In the genomic region with DNA sequence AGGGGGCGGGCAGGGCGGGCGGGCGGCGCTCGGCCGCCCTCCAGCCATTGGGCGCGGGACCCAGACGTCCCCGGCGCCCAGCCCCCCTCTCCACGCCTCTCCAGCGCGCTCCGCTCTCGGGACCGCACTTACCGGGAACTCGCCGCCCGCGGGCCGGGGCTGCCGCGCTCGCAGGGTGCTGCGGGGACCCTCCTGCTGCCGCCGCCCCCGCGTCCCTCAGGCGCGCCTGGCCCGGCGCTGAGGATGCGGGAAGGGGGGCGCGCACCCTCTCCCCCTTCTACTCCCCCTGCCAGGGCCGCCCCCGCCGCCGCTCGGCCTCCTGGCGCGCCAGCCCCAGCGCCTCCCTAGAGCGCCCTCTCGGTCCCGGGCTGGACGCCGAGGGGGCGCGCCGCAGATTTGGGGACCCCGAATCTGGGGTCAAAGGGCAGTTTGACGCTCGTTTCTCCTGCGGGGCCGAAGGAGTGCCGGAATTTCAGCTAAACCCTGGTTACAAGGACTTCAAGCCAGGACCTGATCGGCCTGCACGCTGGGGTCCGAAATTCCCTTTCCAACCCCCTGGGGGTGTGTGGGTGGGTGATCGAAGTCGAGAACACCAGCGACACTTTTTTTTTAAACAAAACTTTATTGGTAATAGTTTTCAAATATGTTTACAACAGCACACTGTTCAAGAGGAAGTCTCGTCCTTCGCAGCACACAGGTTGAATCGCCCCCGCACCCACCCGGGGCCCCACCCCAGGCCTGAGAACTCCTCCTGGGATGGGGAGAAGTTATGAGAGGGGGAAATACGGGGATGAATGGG, we compare ENCODE assay signal across 8 cellular contexts. TPM values are rescaled to one million over a fixed set of nuclear protein-coding genes. Genes with fewer than 3 reads are reported as not detected.
DNase-seq lines count a peak whose midpoint lies in the region; ATAC-seq lines count a peak whose summit lies in the region.

No MANE protein-coding gene starts in this region.

- peaks cover 31% of the 10 kb centered on the region for H3K36me3 Mint-ChIP-seq in activated naive CD8-positive, alpha-beta T cell treated with anti-CD3 and anti-CD28 coated beads for 36 hours

- H3K27me3 Mint-ChIP-seq in activated naive CD8-positive, alpha-beta T cell treated with anti-CD3 and anti-CD28 coated beads for 36 hours = no peaks in the 10 kb centered on the region

- peak overlapping the region; percentile 97 for H3K4me3 ChIP-seq in right cardiac atrium (ENCODE audit: low read length)
- peak overlapping the region; percentile 95 for H3K4me3 ChIP-seq in rectal smooth muscle tissue (ENCODE audit: low read length)

- DNase-seq in EH (ENCODE audit: low read depth) (peak; percentile 51), HuH-7 (ENCODE audit: low spot score) (peak; percentile 76), SK-N-DZ (ENCODE audit: low spot score) (peak; percentile 73), right cardiac atrium (peak in 2 of 3 donors; percentile 64 to 81), NCI-H187 treated with DMSO at 0.1 percent for 48 hours (lab: John Stamatoyannopoulos, UW) (no peak)
- DNase-seq in activated naive CD8-positive, alpha-beta T cell treated with anti-CD3 and anti-CD28 coated beads for 36 hours = peak; percentile 81

- peak overlapping the region; percentile 80 for H3K9ac ChIP-seq in rectal smooth muscle tissue (ENCODE audit: low read length)

- WGBS in right cardiac atrium = under 1% methylated on average over 73 of the region's 73 CpGs

- H3K9me3 Mint-ChIP-seq in activated naive CD8-positive, alpha-beta T cell treated with anti-CD3 and anti-CD28 coated beads for 36 hours = peaks cover 11% of the 10 kb centered on the region

- no peaks in the 10 kb centered on the region for H3K27me3 ChIP-seq in right cardiac atrium (ENCODE audit: control insufficient read depth, insufficient read depth)
- H3K27me3 ChIP-seq in rectal smooth muscle tissue (ENCODE audit: control insufficient read depth, insufficient read depth, low read length) = no peaks in the 10 kb centered on the region

- peaks cover 14% of the 10 kb centered on the region for H3K4me1 Mint-ChIP-seq in activated naive CD8-positive, alpha-beta T cell treated with anti-CD3 and anti-CD28 coated beads for 36 hours

- H3K4me1 ChIP-seq in right cardiac atrium (ENCODE audit: control insufficient read depth, insufficient read depth, low read length) (no peaks in the 10 kb centered on the region), rectal smooth muscle tissue (ENCODE audit: control insufficient read depth, insufficient read depth, low read length) (peaks cover 3% of the 10 kb centered on the region)

- peak; percentile 42 for ATAC-seq in GM21447 (IDR thresholded peaks at IDR 0.05; ENCODE audit: unreplicated experiment)
- peak; percentile 82 to 87 for ATAC-seq in right cardiac atrium

- peaks cover under 1% of the 10 kb centered on the region for H3K36me3 ChIP-seq in rectal smooth muscle tissue (ENCODE audit: control insufficient read depth, insufficient read depth, low read length)

- no peaks in the 10 kb centered on the region for H3K9me3 ChIP-seq in right cardiac atrium (ENCODE audit: control insufficient read depth, low read length)

- intact Hi-C loops in right cardiac atrium (cut with DNase I) = no loop called here

- H3K27ac ChIP-seq in right cardiac atrium (ENCODE audit: low read length) = peak overlapping the region; percentile 96
- H3K27ac ChIP-seq in rectal smooth muscle tissue (ENCODE audit: low read depth, low read length) = peak overlapping the region; percentile 90

- H3K4me3 Mint-ChIP-seq in activated naive CD8-positive, alpha-beta T cell treated with anti-CD3 and anti-CD28 coated beads for 36 hours = peak overlapping the region; percentile 96

- H3K27ac Mint-ChIP-seq in activated naive CD8-positive, alpha-beta T cell treated with anti-CD3 and anti-CD28 coated beads for 36 hours = peak overlapping the region; percentile 96

RNA-seq across cellular contexts. Expression of a gene that starts 0.7 kb away (rescaled TPM):
- polyA plus RNA-seq in SK-N-DZ (2014; cell fraction: cytosol; rRNA removed) = 65.0 and 85.3 TPM in 2 replicates
- 72.7 and 75.8 TPM in 2 replicates for polyA plus RNA-seq in SK-N-DZ (2014; cell fraction: nucleus; rRNA removed)
- total RNA-seq in activated naive CD8-positive, alpha-beta T cell treated with anti-CD3 and anti-CD28 coated beads for 36 hours = 10 to 100 TPM; 66.7 to 68.0 TPM
- total RNA-seq in right cardiac atrium = 10 to 100 TPM; 34.0 to 53.8 (median 42.5) TPM
- 32.2 TPM for polyA plus RNA-seq in right cardiac atrium

RNA-seq across cellular contexts. Expression of a gene that starts 5.7 kb away (rescaled TPM):
- polyA plus RNA-seq in SK-N-DZ (2014; cell fraction: cytosol; rRNA removed) = not detected in 2 replicates
- polyA plus RNA-seq in SK-N-DZ (2014; cell fraction: nucleus; rRNA removed) = 2.9 TPM in 1 of 2 replicates, not detected in the other
- not detected for total RNA-seq in activated naive CD8-positive, alpha-beta T cell treated with anti-CD3 and anti-CD28 coated beads for 36 hours
- total RNA-seq in right cardiac atrium = not detected
- not detected for polyA plus RNA-seq in right cardiac atrium

RNA-seq across cellular contexts. Expression of a gene that starts 18.7 kb away (rescaled TPM):
- 1.3 and 2.7 TPM in 2 replicates for polyA plus RNA-seq in SK-N-DZ (2014; cell fraction: cytosol; rRNA removed)
- polyA plus RNA-seq in SK-N-DZ (2014; cell fraction: nucleus; rRNA removed) = 2.3 and 3.9 TPM in 2 replicates
- total RNA-seq in activated naive CD8-positive, alpha-beta T cell treated with anti-CD3 and anti-CD28 coated beads for 36 hours = under 1 TPM; 0.20 to 0.31 TPM
- 10 to 100 TPM in 1 of 4 donors, 1 to 10 TPM in 3; 6.4 to 10.3 (median 9.2) TPM for total RNA-seq in right cardiac atrium
- polyA plus RNA-seq in right cardiac atrium = 11.1 TPM

RNA-seq across cellular contexts. Expression of a gene that starts 26.3 kb away (rescaled TPM):
- 42.1 and 57.4 TPM in 2 replicates for polyA plus RNA-seq in SK-N-DZ (2014; cell fraction: cytosol; rRNA removed)
- polyA plus RNA-seq in SK-N-DZ (2014; cell fraction: nucleus; rRNA removed) = 15.8 and 25.2 TPM in 2 replicates
- 10 to 100 TPM; 54.3 to 56.0 TPM for total RNA-seq in activated naive CD8-positive, alpha-beta T cell treated with anti-CD3 and anti-CD28 coated beads for 36 hours
- 100 to 1,000 TPM; 351 to 412 (median 373) TPM for total RNA-seq in right cardiac atrium
- 256 TPM for polyA plus RNA-seq in right cardiac atrium

RNA-seq across cellular contexts. Expression of a gene that starts 29.4 kb away (rescaled TPM):
- polyA plus RNA-seq in SK-N-DZ (2014; cell fraction: cytosol; rRNA removed) = 1.8 TPM in 1 of 2 replicates, not detected in the other
- polyA plus RNA-seq in SK-N-DZ (2014; cell fraction: nucleus; rRNA removed) = 0.82 and 0.93 TPM in 2 replicates
- not detected for total RNA-seq in activated naive CD8-positive, alpha-beta T cell treated with anti-CD3 and anti-CD28 coated beads for 36 hours
- under 1 TPM; 0.38 to 0.58 (median 0.48) TPM for total RNA-seq in right cardiac atrium
- 0.45 TPM for polyA plus RNA-seq in right cardiac atrium

Comparison
In these comparisons a context has a peak if more than half of its experiments do, and no peak if none do; other contexts are left out.
1. RNA of a gene that starts 18.7 kb away (total RNA-seq): 6.4 to 10.3 TPM in right cardiac atrium; 0.20 to 0.31 TPM in activated naive CD8-positive, alpha-beta T cell treated with anti-CD3 and anti-CD28 coated beads for 36 hours; every median in the first group is over 4 times any median in the second.